17 cellular contexts compared by ENCODE assay signal in the genomic region with DNA sequence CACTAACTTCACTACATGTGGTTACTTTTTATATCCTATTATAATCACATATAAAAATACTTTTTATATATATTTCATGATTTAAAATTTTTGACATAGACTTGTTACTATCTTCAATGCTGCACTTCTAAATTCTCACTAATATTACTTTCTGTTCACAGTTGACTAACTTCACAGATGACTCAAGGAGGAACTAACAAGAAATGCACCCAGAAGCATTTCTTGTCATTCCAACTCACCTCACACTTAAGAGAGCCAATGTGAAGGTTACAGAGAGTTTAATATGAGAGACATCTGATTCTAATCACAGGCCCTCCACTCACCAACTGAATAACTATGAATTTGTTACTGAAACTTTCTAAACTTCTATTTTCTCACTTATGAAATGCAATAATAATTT.
"Had no signal": no experiment of that assay in that cellular context is flagged by ENCODE, and none has a peak within 500 bp of the region (broad histone marks: within the 10 kb centered on the region; RNA-seq: fewer than 3 reads in every experiment).

No MANE protein-coding gene starts in this region.

- H3K79me2 ChIP-seq: parathyroid adenoma had no signal

- H3K36me3 ChIP-seq: thoracic aorta, upper lobe of left lung had no signal

- ATAC-seq: body of pancreas, foreskin keratinocyte, sciatic nerve had no signal

- H3K9me3 ChIP-seq: body of pancreas, thoracic aorta, upper lobe of left lung had no signal

- H3K27me3 ChIP-seq: body of pancreas, foreskin keratinocyte, upper lobe of left lung had no signal

- H3K27ac ChIP-seq: body of pancreas, foreskin keratinocyte, parathyroid adenoma, thoracic aorta, upper lobe of left lung had no signal

- H3K4me3 ChIP-seq: body of pancreas, thoracic aorta, upper lobe of left lung had no signal

- H2AFZ ChIP-seq: parathyroid adenoma had no signal

- FAIRE-seq: small intestine had no signal

- DNase-seq: activated gamma-delta T cell treated with Interleukin-2 at 50 U/mL for 16 hours; activated T-cell treated with anti-CD3 and anti-CD28 coated beads, Interleukin-2, amount 50 U/mL, for 1 hour; anterior cingulate cortex; body of pancreas; erythroblast; foreskin keratinocyte; nephron progenitor cell; nucleus accumbens; small intestine; stimulated activated CD4-positive, alpha-beta T cell treated with anti-CD3 and anti-CD28 coated beads, Interleukin-15, amount 100 ng/mL, for 24 hours; stimulated activated CD8-positive, alpha-beta memory T cell treated with anti-CD3 and anti-CD28 coated beads, Interleukin-4, amount 100 ng/mL, for 48 hours; stimulated activated naive CD4-positive, alpha-beta T cell treated with Interleukin-2 at 50 U/mL for 16 hours; T-helper 1 cell; upper lobe of left lung had no signal

- H3K9ac ChIP-seq: parathyroid adenoma had no signal

- H3K4me1 ChIP-seq: body of pancreas, foreskin keratinocyte, parathyroid adenoma, upper lobe of left lung had no signal
